ENCODE assay signal across 8 cellular contexts in the genomic region with DNA sequence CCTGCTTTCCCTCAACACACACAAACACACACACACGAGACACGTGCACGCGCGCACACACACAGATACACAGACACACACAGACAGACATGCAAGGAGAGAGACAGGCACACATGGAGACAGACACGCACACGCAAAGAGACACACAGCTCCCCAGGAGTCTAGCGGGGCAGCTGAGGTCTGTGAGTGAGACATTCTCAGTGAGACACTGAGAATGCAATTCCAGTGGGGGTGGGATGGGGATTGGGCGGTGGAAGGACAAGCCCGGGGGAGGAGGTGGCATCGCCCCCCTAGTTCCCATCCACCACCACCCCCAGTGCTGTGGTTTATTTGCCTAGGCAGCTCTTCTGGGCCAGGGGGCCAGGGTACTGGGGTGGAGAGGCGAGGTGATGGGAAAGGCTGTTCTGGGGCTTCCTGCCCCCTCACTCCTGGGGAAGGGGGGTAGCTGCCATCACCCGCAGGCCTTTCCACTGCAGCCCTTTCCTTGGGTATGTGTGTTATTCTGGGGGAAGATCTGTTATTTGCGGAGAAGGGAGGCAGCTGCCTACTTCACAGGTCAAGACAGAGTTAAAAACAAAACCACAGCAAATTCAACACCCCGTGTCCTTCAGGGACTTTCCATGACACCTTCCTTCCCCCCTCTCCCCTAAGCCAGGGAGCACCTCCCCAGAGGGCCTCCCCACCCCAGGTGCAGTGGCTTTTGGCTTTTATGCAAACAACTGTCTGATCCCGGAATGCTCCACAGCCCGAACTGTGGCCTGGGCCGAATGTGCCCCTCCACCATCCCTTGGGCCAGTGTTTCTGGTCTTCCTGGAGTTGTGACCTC. TPM values are rescaled to one million over a fixed set of nuclear protein-coding genes. Genes with fewer than 3 reads are reported as not detected.
DNase-seq lines count a peak whose midpoint lies in the region; ATAC-seq and TF ChIP-seq lines count a peak whose summit lies in the region.

No MANE protein-coding gene starts in this region.

- in situ Hi-C loops in brain microvascular endothelial cell (cut with HindIII; ENCODE audit: low pct_ligation_motif_present, low sequenced_read_pairs) = no loop called here

- no peak overlapping the region for H2AFZ ChIP-seq in ACC112 (ENCODE audit: low read length, unreplicated experiment)

- H3K36me3 ChIP-seq in ACC112 (ENCODE audit: insufficient read depth, low read length) (no peaks in the 10 kb centered on the region), gastroesophageal sphincter (no peaks in the 10 kb centered on the region), brain microvascular endothelial cell (replicated peaks) (no peaks in the 10 kb centered on the region)

- H3K27ac ChIP-seq in ACC112 (ENCODE audit: low read depth, low read length) (no peak overlapping the region), gastroesophageal sphincter (peak overlapping the region in 3 of 4 donors; percentile 92 to 97 (median 95)), brain microvascular endothelial cell (no peak overlapping the region)

- TF ChIP-seq CTCF in gastroesophageal sphincter (IDR thresholded peaks at IDR 0.05) (no peak), brain microvascular endothelial cell (IDR thresholded peaks at IDR 0.05; ENCODE audit: low read depth, low read length, missing control alignments) (no peak)

- peak; percentile 54 to 59 for DNase-seq in activated CD4-positive, alpha-beta T cell treated with anti-CD3 and anti-CD28 coated beads, Interleukin-2, amount 50 U/mL, for 48 hours
- DNase-seq in stimulated activated CD8-positive, alpha-beta memory T cell treated with anti-CD3 and anti-CD28 coated beads, Interleukin-7, amount 100 ng/mL, for 4 hours (ENCODE audit: low read depth in 2 of 2) = peak; percentile 41 to 59
- DNase-seq in EL = no peak
- DNase-seq in brain microvascular endothelial cell = no peak

- ATAC-seq in GM21825 (IDR thresholded peaks at IDR 0.05; ENCODE audit: unreplicated experiment) (peak; percentile 19), gastroesophageal sphincter (no peak), GM19452 (IDR thresholded peaks at IDR 0.05; ENCODE audit: unreplicated experiment) (no peak)

- TF ChIP-seq EP300 in gastroesophageal sphincter (IDR thresholded peaks at IDR 0.05) = no peak

- H3K9me3 ChIP-seq in gastroesophageal sphincter = no peaks in the 10 kb centered on the region

- TF ChIP-seq POLR2A in gastroesophageal sphincter (IDR thresholded peaks at IDR 0.05) = no peak

- H3K4me1 ChIP-seq in ACC112 (ENCODE audit: control insufficient read depth, insufficient read depth, low read length, unreplicated experiment) = peaks cover 15% of the 10 kb centered on the region
- peaks cover 0 to 20% (median 14%) of the 10 kb centered on the region in 3 donors for H3K4me1 ChIP-seq in gastroesophageal sphincter

- 48 to 74% methylated on average over 4 to 8 of the region's 18 CpGs for WGBS in gastroesophageal sphincter (ENCODE audit: low coverage in 1 of 2), 2 donors

- peak overlapping the region; percentile 81; the same call in 1 of the 2 replicates for H3K4me3 ChIP-seq in ACC112 (ENCODE audit: low read depth, low read length)
- no peak overlapping the region for H3K4me3 ChIP-seq in gastroesophageal sphincter
- no peak overlapping the region for H3K4me3 ChIP-seq in brain microvascular endothelial cell (ENCODE audit: low read depth, low read length)

- H3K79me2 ChIP-seq in ACC112 (ENCODE audit: control insufficient read depth, insufficient read depth, low read length, unreplicated experiment) = no peaks in the 10 kb centered on the region

- H3K27me3 ChIP-seq in ACC112 (ENCODE audit: insufficient read depth, low read length) (no peaks in the 10 kb centered on the region; the same call in 1 of the 2 replicates), gastroesophageal sphincter (peaks cover 19% of the 10 kb centered on the region), brain microvascular endothelial cell (replicated peaks) (no peaks in the 10 kb centered on the region)

RNA-seq across cellular contexts. Expression of gene GRB7, which starts 18.0 kb away (rescaled TPM):
- 1 to 10 TPM in 1 of 4 donors, under 1 TPM in 1, not detected in 2; 0.85 to 5.8 TPM for total RNA-seq in gastroesophageal sphincter

RNA-seq across cellular contexts. Expression of gene MIEN1, which starts 25.4 kb away (rescaled TPM):
- total RNA-seq in gastroesophageal sphincter = 10 to 100 TPM; 39.4 to 72.4 (median 45.2) TPM

RNA-seq across cellular contexts. Expression of gene ERBB2, which starts 55.9 kb away (rescaled TPM):
- 10 to 100 TPM; 43.3 to 60.8 (median 48.2) TPM for total RNA-seq in gastroesophageal sphincter

Comparison
In these comparisons a context has a peak if more than half of its experiments do, and no peak if none do; other contexts are left out.
1. H3K27ac ChIP-seq: peak in gastroesophageal sphincter (3 of 4); none in ACC112 (single experiment) and brain microvascular endothelial cell (single experiment).
2. DNase-seq: peak in activated CD4-positive, alpha-beta T cell treated with anti-CD3 and anti-CD28 coated beads, Interleukin-2, amount 50 U/mL, for 48 hours (2 of 2) and stimulated activated CD8-positive, alpha-beta memory T cell treated with anti-CD3 and anti-CD28 coated beads, Interleukin-7, amount 100 ng/mL, for 4 hours (2 of 2); none in EL (single experiment) and brain microvascular endothelial cell (single experiment).